ENCODE assay signal across 8 cellular contexts in genomic region chr5:96601811-96602244, GRCh38.
DNase-seq lines count a peak whose midpoint lies in the region; ATAC-seq and TF ChIP-seq lines count a peak whose summit lies in the region.

No MANE protein-coding gene starts in this region.

- H3K27ac Mint-ChIP-seq in activated naive CD4-positive, alpha-beta T cell treated with anti-CD3 and anti-CD28 coated beads, Interleukin-2, amount 10 ng/mL, durations not matched to agents 7 days and 5 days, result no peak overlapping the region
- H3K27ac Mint-ChIP-seq in glutamatergic neuron (ENCODE audit: unreplicated experiment), result no peak overlapping the region

- DNase-seq in ELR (ENCODE audit: low read depth), result peak; percentile 81
- peak; percentile 61 for DNase-seq in RPMI7951 (ENCODE audit: low read depth)
- peak; percentile 59 for DNase-seq in activated naive CD4-positive, alpha-beta T cell treated with anti-CD3 and anti-CD28 coated beads, Interleukin-2, amount 10 ng/mL, durations not matched to agents 7 days and 5 days
- DNase-seq in glutamatergic neuron, result no peak
- peak; percentile 69 for DNase-seq in renal cortical epithelial cell (ENCODE audit: low read depth)

- peaks cover 18% of the 10 kb centered on the region for H3K27me3 Mint-ChIP-seq in activated naive CD4-positive, alpha-beta T cell treated with anti-CD3 and anti-CD28 coated beads, Interleukin-2, amount 10 ng/mL, durations not matched to agents 7 days and 5 days
- no peaks in the 10 kb centered on the region for H3K27me3 Mint-ChIP-seq in glutamatergic neuron (ENCODE audit: unreplicated experiment)

- no peaks in the 10 kb centered on the region for H3K9me3 Mint-ChIP-seq in activated naive CD4-positive, alpha-beta T cell treated with anti-CD3 and anti-CD28 coated beads, Interleukin-2, amount 10 ng/mL, durations not matched to agents 7 days and 5 days
- peaks cover 4% of the 10 kb centered on the region for H3K9me3 Mint-ChIP-seq in glutamatergic neuron (ENCODE audit: unreplicated experiment)

- H3K4me1 Mint-ChIP-seq in activated naive CD4-positive, alpha-beta T cell treated with anti-CD3 and anti-CD28 coated beads, Interleukin-2, amount 10 ng/mL, durations not matched to agents 7 days and 5 days, result no peaks in the 10 kb centered on the region
- peaks cover 12% of the 10 kb centered on the region for H3K4me1 Mint-ChIP-seq in glutamatergic neuron (ENCODE audit: low read depth, unreplicated experiment)

- ATAC-seq in GM21786 (IDR thresholded peaks at IDR 0.05; ENCODE audit: unreplicated experiment) (peak; percentile 84), HG03457 (IDR thresholded peaks at IDR 0.05; ENCODE audit: unreplicated experiment) (no peak)

- H3K4me3 Mint-ChIP-seq in activated naive CD4-positive, alpha-beta T cell treated with anti-CD3 and anti-CD28 coated beads, Interleukin-2, amount 10 ng/mL, durations not matched to agents 7 days and 5 days, result no peak overlapping the region
- no peak overlapping the region for H3K4me3 Mint-ChIP-seq in glutamatergic neuron (ENCODE audit: unreplicated experiment)

- CTCF ChIA-PET in activated naive CD4-positive, alpha-beta T cell treated with anti-CD3 and anti-CD28 coated beads, Interleukin-2, amount 10 ng/mL, durations not matched to agents 7 days and 5 days (lab: Charles Lee), result interaction anchor here (0.8 to 6.2 kb wide), 22 partner anchors 9 to 743 kb away, joined by 3 to 124 read pairs (median 4); no protein-coding TSS in a partner anchor

- TF ChIP-seq CTCF in LNCAP (IDR thresholded peaks at IDR 0.05), result peak; percentile 76
- peak; percentile 82 for TF ChIP-seq CTCF in glutamatergic neuron (IDR thresholded peaks at IDR 0.05; ENCODE audit: partially characterized antibody, unreplicated experiment)

- H3K36me3 Mint-ChIP-seq in activated naive CD4-positive, alpha-beta T cell treated with anti-CD3 and anti-CD28 coated beads, Interleukin-2, amount 10 ng/mL, durations not matched to agents 7 days and 5 days, result no peaks in the 10 kb centered on the region
- H3K36me3 Mint-ChIP-seq in glutamatergic neuron (ENCODE audit: unreplicated experiment), result peaks cover 7% of the 10 kb centered on the region
